ENCODE assay signal across 1 cellular context in genomic region chr16:50059669-50060068, GRCh38.
TF ChIP-seq lines count a peak whose summit lies in the region.

No MANE protein-coding gene starts in this region.

TF ChIP-seq in K562, 482 proteins besides CTCF, POLR2A, EP300 and RAD21 (continued from another document):
- TF ChIP-seq SFPQ (IDR thresholded peaks at IDR 0.05; ENCODE audit: low read depth, low read length) (no peak), EWSR1 (IDR thresholded peaks at IDR 0.05; ENCODE audit: borderline replicate concordance, low read depth, partially characterized antibody) (no peak), ZBTB33 (CRISPR knock-in tag; IDR thresholded peaks at IDR 0.05) (no peak), MAZ (CRISPR knock-in tag; conservative IDR thresholded peaks at IDR 0.05 in 1 of 2, IDR thresholded peaks at IDR 0.05 in 1 of 2) (no peak), SIRT6 (IDR thresholded peaks at IDR 0.05; ENCODE audit: low read depth, low read length) (no peak), SP1 (CRISPR knock-in tag; IDR thresholded peaks at IDR 0.05) (no peak), ZKSCAN3 (CRISPR knock-in tag; IDR thresholded peaks at IDR 0.05) (no peak), U2AF1 (optimal IDR thresholded peaks at IDR 0.05; ENCODE audit: low read depth, low read length) (no peak), BCOR (IDR thresholded peaks at IDR 0.05) (no peak), MCM7 (IDR thresholded peaks at IDR 0.05) (no peak), ZBTB1 (CRISPR knock-in tag; IDR thresholded peaks at IDR 0.05; ENCODE audit: borderline replicate concordance, low read depth) (no peak), ZNF134 (CRISPR knock-in tag; conservative IDR thresholded peaks at IDR 0.05) (no peak), IRF2 (CRISPR knock-in tag; IDR thresholded peaks at IDR 0.05) (no peak), MYBL2 (IDR thresholded peaks at IDR 0.05; ENCODE audit: low read depth) (no peak), MYBL2 (CRISPR knock-in tag; IDR thresholded peaks at IDR 0.05; ENCODE audit: borderline replicate concordance) (no peak)
